Comparison of ENCODE assay signal across 8 cellular contexts in the genomic region with DNA sequence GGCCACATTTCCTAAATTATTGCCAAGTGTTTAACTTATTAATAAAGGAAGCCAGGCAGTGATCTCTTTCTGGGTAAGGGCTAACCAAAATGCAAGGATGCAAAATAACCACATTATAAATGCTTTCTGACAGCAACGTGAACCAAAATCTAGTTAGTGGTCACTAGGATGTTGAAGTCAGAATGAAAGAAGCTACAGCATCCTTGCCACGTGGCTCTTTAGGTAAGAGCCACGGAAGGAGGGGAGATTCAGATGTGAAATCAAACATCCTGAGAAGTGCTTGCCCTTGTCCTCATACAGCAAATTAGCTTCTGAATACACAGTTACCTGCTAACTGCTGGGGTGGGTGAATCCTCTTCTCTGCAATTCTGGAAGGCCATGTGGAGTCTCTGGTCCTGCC.
"Had no signal": no experiment of that assay in that cellular context is flagged by ENCODE, and none has a peak within 500 bp of the region (broad histone marks: within the 10 kb centered on the region; RNA-seq: fewer than 3 reads in every experiment).

No MANE protein-coding gene starts in this region.

- H3K4me1 ChIP-seq: HAP-1 had no signal

- H3K4me3 ChIP-seq: GM23338, HAP-1 had no signal

- H3K36me3 ChIP-seq: HAP-1 had no signal

- FAIRE-seq: HepG2 had no signal

- H3K9me3 ChIP-seq: HAP-1 had no signal

- H3K4me2 ChIP-seq: GM23338 had no signal

- H2AFZ ChIP-seq: GM23338 had no signal

- H3K27ac ChIP-seq: HL-60 had no signal

- DNase-seq: H7, HFFc6, KBM-7 had no signal

- ATAC-seq: GM23338, HCT116, HepG2 had no signal
